ENCODE assay signal across 1 cellular context in genomic region chr4:94758141-94758699, GRCh38.
TF ChIP-seq lines count a peak whose summit lies in the region.

No MANE protein-coding gene starts in this region.

TF ChIP-seq in WTC11, 78 proteins besides CTCF, POLR2A, EP300 and RAD21 (continued from another document):
- TF ChIP-seq MXD4 (CRISPR knock-in tag; IDR thresholded peaks at IDR 0.05; ENCODE audit: borderline replicate concordance) (no peak), SMAD4 (CRISPR knock-in tag; IDR thresholded peaks at IDR 0.05) (no peak)
